Comparison of ENCODE assay signal across 17 cellular contexts in the genomic region with DNA sequence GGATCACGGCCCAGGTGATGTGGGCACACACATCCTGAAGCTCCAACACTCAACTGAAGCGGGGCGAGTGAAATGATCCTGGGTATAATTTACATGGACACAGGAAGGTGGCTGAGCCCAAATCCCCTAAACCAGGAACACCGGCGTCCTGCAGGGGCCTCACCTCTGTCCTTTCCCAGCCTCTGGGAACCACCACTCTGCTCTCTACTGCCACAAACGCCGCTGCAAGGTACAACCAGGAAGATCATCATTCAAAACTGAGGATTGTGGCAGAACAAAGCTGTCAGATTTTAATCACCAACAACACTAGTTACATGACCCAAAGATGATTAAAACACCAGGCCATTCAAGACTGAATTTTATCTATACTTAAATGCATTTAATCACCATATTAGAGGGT.
DNase-seq lines count a peak whose midpoint lies in the region; TF ChIP-seq lines count a peak whose summit lies in the region.
"Had no signal": no experiment of that assay in that cellular context is flagged by ENCODE, and none has a peak within 500 bp of the region (broad histone marks: within the 10 kb centered on the region; RNA-seq: fewer than 3 reads in every experiment).

No MANE protein-coding gene starts in this region.

- peak; percentile 17 for DNase-seq in NCI-H510A treated with DMSO at 0.1 percent for 48 hours (lab: John Stamatoyannopoulos, UW)
- DNase-seq in NCI-H510A (lab: John Stamatoyannopoulos, UW), result no peak
- DNase-seq in OCI-LY7 (ENCODE audit: low spot score), result no peak
- DNase-seq in iPS-NIHi11 (ENCODE audit: low spot score), result peak; percentile 53
- DNase-seq in type B pancreatic cell (ENCODE audit: extremely low spot score, unreplicated experiment), result no peak
- DNase-seq in DMS153 (lab: John Stamatoyannopoulos, UW), result no peak
- no peak for DNase-seq in activated T-cell treated with anti-CD3 and anti-CD28 coated beads, Interleukin-2, amount 50 U/mL, for 48 hours
- DNase-seq in adrenal gland, result no peak
- DNase-seq: 8988T; CD8-positive, alpha-beta memory T cell; KBM-7; NCI-H1092; NCI-H774; Peyer's patch; SHP77 had no signal

- H3K36me3 ChIP-seq in OCI-LY7 (ENCODE audit: insufficient read depth, low read length), result no peaks in the 10 kb centered on the region
- no peaks in the 10 kb centered on the region for H3K36me3 ChIP-seq in adrenal gland (replicated peaks in 1 of 2)
- H3K36me3 ChIP-seq: BLaER1, HAP-1, Peyer's patch had no signal

- 91 to 96% (median 92%) methylated on average over 7 of the region's 7 CpGs for WGBS in adrenal gland, 4 donors

- H3K4me3 ChIP-seq in OCI-LY7 (ENCODE audit: low read depth, low read length, poor library complexity, severe bottlenecking), result no peak overlapping the region
- no peak overlapping the region for H3K4me3 ChIP-seq in adrenal gland
- H3K4me3 ChIP-seq: BLaER1, HAP-1, Peyer's patch had no signal

- H3K36me3 Mint-ChIP-seq in type B pancreatic cell, result no peaks in the 10 kb centered on the region
- H3K36me3 Mint-ChIP-seq: CD8-positive, alpha-beta memory T cell had no signal

- intact Hi-C loops in OCI-LY7 (cut with micrococcal nuclease; ENCODE audit: unreplicated experiment), result no loop called here
- intact Hi-C loops in adrenal gland (cut with DNase I), result no loop called here

- H3K9me3 ChIP-seq in OCI-LY7 (ENCODE audit: low read length) (no peaks in the 10 kb centered on the region), adrenal gland (replicated peaks in 1 of 3) (no peaks in the 10 kb centered on the region)
- H3K9me3 ChIP-seq: BLaER1, HAP-1, Peyer's patch had no signal

- H3K27me3 ChIP-seq in adrenal gland, result no peaks in the 10 kb centered on the region
- H3K27me3 ChIP-seq: BLaER1, Peyer's patch had no signal

- H2AFZ ChIP-seq in OCI-LY7 (ENCODE audit: low read length), result no peak overlapping the region

- H3K79me2 ChIP-seq in OCI-LY7 (ENCODE audit: insufficient read depth, low read depth, low read length), result no peaks in the 10 kb centered on the region

- no peak overlapping the region for H3K4me2 ChIP-seq in OCI-LY7 (ENCODE audit: low read length)
- H3K4me2 ChIP-seq: BLaER1 had no signal

- no peaks in the 10 kb centered on the region for H4K20me1 ChIP-seq in OCI-LY7 (ENCODE audit: insufficient read depth, low read length)

- no peaks in the 10 kb centered on the region for H3K27me3 Mint-ChIP-seq in type B pancreatic cell

- peak overlapping the region; percentile 64 for H3K27ac Mint-ChIP-seq in type B pancreatic cell
- H3K27ac Mint-ChIP-seq: CD8-positive, alpha-beta memory T cell had no signal

- BruUV-seq in OCI-LY7 (replicated peaks; lab: Mats Ljungman, UMichigan), result no TSS peak

- no peak for TF ChIP-seq POLR2A in adrenal gland (IDR thresholded peaks at IDR 0.05)

- POLR2A ChIA-PET in OCI-LY7 (lab: Charles Lee), result interaction anchor here (0.7 kb wide), 1 partner anchor 18 kb away, joined by 3 read pairs; no protein-coding TSS in a partner anchor

- H3K9me3 Mint-ChIP-seq in type B pancreatic cell, result no peaks in the 10 kb centered on the region
- H3K9me3 Mint-ChIP-seq: CD8-positive, alpha-beta memory T cell had no signal

- no peak overlapping the region for H3K27ac ChIP-seq in OCI-LY7 (ENCODE audit: low read depth, low read length, poor library complexity, severe bottlenecking)
- no peak overlapping the region for H3K27ac ChIP-seq in adrenal gland
- H3K27ac ChIP-seq: BLaER1, Peyer's patch had no signal

- H3K4me3 Mint-ChIP-seq in type B pancreatic cell, result no peak overlapping the region
- H3K4me3 Mint-ChIP-seq: CD8-positive, alpha-beta memory T cell had no signal

- TF ChIP-seq CTCF in OCI-LY7 (conservative IDR thresholded peaks at IDR 0.05; ENCODE audit: low read length), result peak; percentile 44; the same call in 1 of the 2 replicates
- TF ChIP-seq CTCF in type B pancreatic cell (conservative IDR thresholded peaks at IDR 0.05), result no peak
- TF ChIP-seq CTCF in adrenal gland (IDR thresholded peaks at IDR 0.05), result no peak

- peaks cover 67% of the 10 kb centered on the region for H3K4me1 Mint-ChIP-seq in type B pancreatic cell (ENCODE audit: unreplicated experiment)
- H3K4me1 Mint-ChIP-seq: CD8-positive, alpha-beta memory T cell had no signal

- no peaks in the 10 kb centered on the region for H3K4me1 ChIP-seq in OCI-LY7 (ENCODE audit: insufficient read depth, low read length, poor library complexity, severe bottlenecking)
- peaks cover 0 to 13% of the 10 kb centered on the region in 2 donors for H3K4me1 ChIP-seq in adrenal gland (replicated peaks in 1 of 2)
- H3K4me1 ChIP-seq: HAP-1 had no signal

- CTCF ChIA-PET in OCI-LY7 (lab: Charles Lee; ENCODE audit: unreplicated experiment), result no interaction called here

- no peaks in the 10 kb centered on the region for H3K9me2 ChIP-seq in OCI-LY7 (ENCODE audit: insufficient read depth, low read length)

Comparison
In these comparisons a context has a peak if more than half of its experiments do, and no peak if none do; other contexts are left out.
1. DNase-seq: peak in NCI-H510A treated with DMSO at 0.1 percent for 48 hours (single experiment) and iPS-NIHi11 (single experiment); none in NCI-H510A (single experiment), OCI-LY7 (single experiment), type B pancreatic cell (single experiment), DMS153 (single experiment), activated T-cell treated with anti-CD3 and anti-CD28 coated beads, Interleukin-2, amount 50 U/mL, for 48 hours (0 of 2) and adrenal gland (0 of 7).